ENCODE assay signal across 28 cellular contexts in genomic region chr6:139860193-139860592, GRCh38.
"Had no signal": no experiment of that assay in that cellular context is flagged by ENCODE, and none has a peak within 500 bp of the region (broad histone marks: within the 10 kb centered on the region; RNA-seq: fewer than 3 reads in every experiment).

No MANE protein-coding gene starts in this region.

- DNase-seq: activated CD4-positive, alpha-beta T cell treated with anti-CD3 and anti-CD28 coated beads, Interleukin-2, amount 10 ng/mL, durations not matched to agents 24 days and 14 days; activated CD4-positive, alpha-beta T cell treated with anti-CD3 and anti-CD28 coated beads, Interleukin-2, amount 50 U/mL, for 48 hours; activated CD8-positive, alpha-beta memory T cell treated with anti-CD3 and anti-CD28 coated beads, Interleukin-2, amount 10 ng/mL, durations not matched to agents 7 days and 5 days; activated effector memory CD4-positive, alpha-beta T cell treated with Interleukin-2 at 50 U/mL for 16 hours; activated naive CD4-positive, alpha-beta T cell; activated T-cell treated with anti-CD3 and anti-CD28 coated beads, Interleukin-2, amount 50 U/mL, for 24 hours; aorta; body of pancreas; central memory CD4-positive, alpha-beta T cell; Kasumi-1; KBM-7; NCI-H1048; NCI-H146; NCI-H187 treated with DMSO at 0.1 percent for 48 hours; NCI-H2171; NCI-H2227 treated with DMSO at 0.1 percent for 48 hours; NCI-H446 treated with DMSO at 0.1 percent for 48 hours; NCI-H524 treated with DMSO at 0.1 percent for 48 hours; NCI-H82; OCI-M1; RPMI8226; SJCRH30; SW 1271 had no signal

- H3K27ac ChIP-seq: body of pancreas, SJCRH30 had no signal

- H3K27me3 ChIP-seq: body of pancreas, SJCRH30 had no signal

- H3K9me3 ChIP-seq: body of pancreas, SJCRH30 had no signal

- FAIRE-seq: bronchial epithelial cell had no signal

- H3K4me3 ChIP-seq: body of pancreas, SJCRH30 had no signal

- H3K4me1 ChIP-seq: body of pancreas had no signal

- ATAC-seq: activated CD4-positive, CD25-positive, alpha-beta regulatory T cell treated with anti-CD3 and anti-CD28 coated beads, Interleukin-2, amount 50 U/mL, for 24 hours; activated CD8-positive, alpha-beta memory T cell treated with anti-CD3 and anti-CD28 coated beads, Interleukin-2, amount 10 ng/mL, durations not matched to agents 7 days and 5 days; body of pancreas; Panc1; Right ventricle myocardium inferior; SK-N-SH treated with all-trans-retinoic acid at 6 μM for 48 hours had no signal

- H3K36me3 ChIP-seq: SJCRH30 had no signal
